10 cellular contexts compared by ENCODE assay signal in the genomic region with DNA sequence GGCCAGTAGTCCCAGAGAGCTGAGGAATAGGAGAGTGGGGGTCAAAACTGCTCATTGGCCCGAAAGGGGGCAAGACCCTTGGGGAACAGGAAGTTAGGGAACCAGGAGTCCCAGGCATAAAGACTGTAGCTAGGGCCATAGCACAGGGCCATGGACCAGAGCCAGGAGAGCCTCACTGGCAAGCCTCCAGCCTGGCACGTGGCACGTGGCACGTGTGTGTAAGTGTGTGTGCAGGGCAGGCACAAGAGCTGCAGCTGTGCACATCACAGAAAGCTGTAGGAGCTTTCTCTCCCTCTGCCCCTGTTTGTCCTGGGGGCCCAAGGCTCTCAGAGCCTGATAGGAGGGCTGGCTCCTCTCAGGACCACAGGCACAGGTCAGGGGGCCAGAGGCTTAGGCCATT.
"Had no signal": no experiment of that assay in that cellular context is flagged by ENCODE, and none has a peak within 500 bp of the region (broad histone marks: within the 10 kb centered on the region; RNA-seq: fewer than 3 reads in every experiment).

No MANE protein-coding gene starts in this region.

- H3K9me3 Mint-ChIP-seq: activated T-helper 1 cell treated with anti-CD3 and anti-CD28 coated beads, Interleukin-12 subunit alpha, Interleukin-12 subunit beta, Interleukin-2, Interleukin-4 antibody, amounts not matched to agents 30 ng/mL and 10 ng/mL and 1 ng/mL, durations not matched to agents 14 hours and 24 hours and 36 hours; neural progenitor cell; WTC11 had no signal

- H3K4me3 Mint-ChIP-seq: activated T-helper 1 cell treated with anti-CD3 and anti-CD28 coated beads, Interleukin-12 subunit alpha, Interleukin-12 subunit beta, Interleukin-2, Interleukin-4 antibody, amounts not matched to agents 30 ng/mL and 10 ng/mL and 1 ng/mL, durations not matched to agents 14 hours and 24 hours and 36 hours; neural progenitor cell; WTC11 had no signal

- H3K27ac Mint-ChIP-seq: activated T-helper 1 cell treated with anti-CD3 and anti-CD28 coated beads, Interleukin-12 subunit alpha, Interleukin-12 subunit beta, Interleukin-2, Interleukin-4 antibody, amounts not matched to agents 30 ng/mL and 10 ng/mL and 1 ng/mL, durations not matched to agents 14 hours and 24 hours and 36 hours; neural progenitor cell; WTC11 had no signal

- ATAC-seq: gastrocnemius medialis, WTC11 had no signal

- DNase-seq: activated CD4-positive, alpha-beta T cell treated with anti-CD3 and anti-CD28 coated beads for 48 hours; activated naive CD4-positive, alpha-beta T cell treated with Interleukin-2 at 50 U/mL for 16 hours; effector CD4-positive, alpha-beta T cell; gastrocnemius medialis; islet precursor cell; stimulated activated CD4-positive, alpha-beta T cell treated with anti-CD3 and anti-CD28 coated beads, Interleukin-15, amount 100 ng/mL, for 24 hours; stimulated activated CD4-positive, alpha-beta T cell treated with anti-CD3 and anti-CD28 coated beads, Interleukin-4, amount 100 ng/mL, for 24 hours had no signal

- H3K36me3 Mint-ChIP-seq: neural progenitor cell, WTC11 had no signal
